Comparison of ENCODE assay signal across 14 cellular contexts in the genomic region with DNA sequence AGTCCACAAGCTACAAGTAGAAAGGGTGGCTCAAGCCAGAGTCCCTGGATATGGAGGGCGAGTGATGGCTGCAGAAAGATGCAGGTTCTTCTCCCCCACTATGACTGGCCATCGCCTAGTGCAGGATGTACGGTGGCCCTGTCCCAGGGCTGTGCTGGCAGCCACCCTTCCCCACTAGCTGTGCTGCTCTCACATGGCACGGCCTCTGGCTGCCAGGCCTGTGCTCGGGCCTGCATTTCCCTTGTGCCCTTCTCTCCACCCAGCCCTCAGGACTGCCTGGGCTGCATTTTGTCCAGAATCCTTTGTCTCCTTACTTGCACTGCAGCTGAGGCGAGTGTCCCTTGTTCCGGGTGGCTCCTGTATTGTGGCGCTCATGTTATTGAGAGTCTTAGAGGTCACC. TPM values are rescaled to one million over a fixed set of nuclear protein-coding genes. Genes with fewer than 3 reads are reported as not detected.
A peak's percentile ranks its signal among the peaks of the same experiment; 100 is the strongest.
DNase-seq lines count a peak whose midpoint lies in the region; ATAC-seq and TF ChIP-seq lines count a peak whose summit lies in the region.
"Had no signal": no experiment of that assay in that cellular context is flagged by ENCODE, and none has a peak within 500 bp of the region (broad histone marks: within the 10 kb centered on the region; RNA-seq: fewer than 3 reads in every experiment).

No MANE protein-coding gene starts in this region.

- no peak overlapping the region for H3K4me3 Mint-ChIP-seq in glutamatergic neuron (ENCODE audit: unreplicated experiment)
- H3K4me3 Mint-ChIP-seq: CD8-positive, alpha-beta T cell had no signal

- no peaks in the 10 kb centered on the region for H3K36me3 Mint-ChIP-seq in glutamatergic neuron (ENCODE audit: unreplicated experiment)
- H3K36me3 Mint-ChIP-seq: CD8-positive, alpha-beta T cell had no signal

- H3K36me3 ChIP-seq in psoas muscle (ENCODE audit: insufficient read depth in 1 of 2, low read depth in 1 of 2) (no peaks in the 10 kb centered on the region), left ventricle myocardium inferior (no peaks in the 10 kb centered on the region)
- H3K36me3 ChIP-seq: BLaER1 had no signal

- TF ChIP-seq CTCF in C4-2B (conservative IDR thresholded peaks at IDR 0.05) (no peak), VCaP (conservative IDR thresholded peaks at IDR 0.05) (no peak), glutamatergic neuron (IDR thresholded peaks at IDR 0.05; ENCODE audit: partially characterized antibody, unreplicated experiment) (no peak), psoas muscle (IDR thresholded peaks at IDR 0.05) (no peak), left ventricle myocardium inferior (IDR thresholded peaks at IDR 0.05; ENCODE audit: borderline replicate concordance) (no peak)

- peak overlapping the region; percentile 48 for H3K27ac Mint-ChIP-seq in glutamatergic neuron (ENCODE audit: unreplicated experiment)
- H3K27ac Mint-ChIP-seq: CD8-positive, alpha-beta T cell; H9 had no signal

- no peak for ATAC-seq in psoas muscle
- ATAC-seq in activated CD4-positive, CD25-positive, alpha-beta regulatory T cell treated with anti-CD3 and anti-CD28 coated beads, Interleukin-2, amount 50 U/mL, for 24 hours = no peak

- H3K4me1 ChIP-seq in psoas muscle = peaks cover 20% of the 10 kb centered on the region
- peaks cover 30% of the 10 kb centered on the region for H3K4me1 ChIP-seq in left ventricle myocardium inferior

- peaks cover 22% of the 10 kb centered on the region for H3K4me1 Mint-ChIP-seq in glutamatergic neuron (ENCODE audit: low read depth, unreplicated experiment)

- no peak overlapping the region for H3K4me3 ChIP-seq in psoas muscle
- H3K4me3 ChIP-seq in left ventricle myocardium inferior = no peak overlapping the region
- H3K4me3 ChIP-seq: A549, BLaER1 had no signal

- WGBS in psoas muscle, 3 donors = 74 to 90% (median 79%) methylated on average over 8 of the region's 8 CpGs

- H3K27me3 Mint-ChIP-seq in glutamatergic neuron (ENCODE audit: unreplicated experiment) = peaks cover 2% of the 10 kb centered on the region

- H3K27me3 ChIP-seq in psoas muscle (ENCODE audit: insufficient read depth in 3 of 3, low read length in 2 of 3) = peaks cover 0 to 2% (median 0%) of the 10 kb centered on the region in 3 donors
- peaks cover 36% of the 10 kb centered on the region for H3K27me3 ChIP-seq in left ventricle myocardium inferior (ENCODE audit: low read depth)

- intact Hi-C loops in psoas muscle (cut with DNase I) (loop anchor here (2.0 to 5.0 kb wide), 7 partner anchors 65 to 407 kb away; a partner anchor contains a TSS), left ventricle myocardium inferior (cut with micrococcal nuclease) (no loop called here)

- H3K27ac ChIP-seq in C4-2B (peak overlapping the region; percentile 97; the same call in 1 of the 2 replicates), VCaP (peak overlapping the region; percentile 98; the same call in 1 of the 2 replicates), psoas muscle (peak overlapping the region; percentile 93), left ventricle myocardium inferior (replicated peaks) (no peak overlapping the region)
- H3K27ac ChIP-seq: A549, BLaER1, KMS-11 had no signal

- H3K9me3 Mint-ChIP-seq in glutamatergic neuron (ENCODE audit: unreplicated experiment) = peaks cover 2% of the 10 kb centered on the region
- H3K9me3 Mint-ChIP-seq: CD8-positive, alpha-beta T cell; H9 had no signal

- H3K9me3 ChIP-seq in psoas muscle (no peaks in the 10 kb centered on the region), left ventricle myocardium inferior (replicated peaks) (no peaks in the 10 kb centered on the region)
- H3K9me3 ChIP-seq: A549, BLaER1 had no signal

- no peak for DNase-seq in glutamatergic neuron
- no peak for DNase-seq in psoas muscle
- DNase-seq in MV-4-11 (lab: John Stamatoyannopoulos, UW) = no peak
- no peak for DNase-seq in left ventricle myocardium inferior
- DNase-seq: NCI-H187, SIG-M5 had no signal

RNA-seq across cellular contexts. Expression of a gene that starts 1.6 kb away (rescaled TPM):
- total RNA-seq in glutamatergic neuron (ENCODE audit: unreplicated experiment) (7.6 TPM), psoas muscle (100 to 1,000 TPM in 1 of 4 donors, 10 to 100 TPM in 3; 32.8 to 105 (median 91.2) TPM), left ventricle myocardium inferior (168 TPM)
- 100 to 1,000 TPM in 2 of 3 donors, 10 to 100 TPM in 1; 86.5 to 367 (median 303) TPM for polyA plus RNA-seq in psoas muscle
- total RNA-seq: CD8-positive, alpha-beta T cell had no signal
- polyA plus RNA-seq: A549 had no signal

RNA-seq across cellular contexts. Expression of a gene that starts 59.2 kb away (rescaled TPM):
- total RNA-seq in glutamatergic neuron (ENCODE audit: unreplicated experiment) (1.3 TPM), psoas muscle (under 1 TPM; 0.17 to 0.58 (median 0.38) TPM), left ventricle myocardium inferior (0.27 TPM)
- under 1 TPM; 0.06 to 0.39 (median 0.14) TPM for polyA plus RNA-seq in psoas muscle
